ENCODE assay signal across 14 cellular contexts in the genomic region with DNA sequence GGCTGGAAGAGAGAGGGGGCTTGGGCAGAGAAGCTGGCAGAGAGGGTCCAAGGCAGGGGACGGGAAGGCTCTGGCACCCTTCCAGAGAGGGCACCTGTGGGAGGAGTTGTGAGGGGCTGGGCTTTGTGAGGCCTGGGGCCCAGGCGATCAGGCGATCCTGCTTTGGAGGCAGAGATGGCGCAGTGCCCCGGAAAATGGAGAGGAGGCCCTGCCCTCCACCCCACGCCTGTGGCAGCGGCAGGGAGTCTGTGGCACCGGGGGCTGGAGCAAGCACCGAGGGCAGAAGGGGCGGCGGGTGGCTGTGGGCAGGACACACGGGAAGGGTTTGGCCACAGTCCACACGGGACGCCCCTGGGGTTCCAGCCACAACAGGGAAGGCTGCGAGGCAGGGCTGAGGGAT. TPM values are rescaled to one million over a fixed set of nuclear protein-coding genes. Genes with fewer than 3 reads are reported as not detected.
DNase-seq lines count a peak whose midpoint lies in the region; ATAC-seq and TF ChIP-seq lines count a peak whose summit lies in the region.
"Had no signal": no experiment of that assay in that cellular context is flagged by ENCODE, and none has a peak within 500 bp of the region (broad histone marks: within the 10 kb centered on the region; RNA-seq: fewer than 3 reads in every experiment).

No MANE protein-coding gene starts in this region.

- H3K27ac ChIP-seq in GM23338 (ENCODE audit: low read depth) (no peak overlapping the region), OCI-LY7 (ENCODE audit: low read depth, low read length, poor library complexity, severe bottlenecking) (no peak overlapping the region), thyroid gland (peak overlapping the region in 2 of 3 donors; percentile 26 to 29)
- H3K27ac ChIP-seq: A549 had no signal

- no peaks in the 10 kb centered on the region for H4K20me1 ChIP-seq in GM23338 (replicated peaks; ENCODE audit: insufficient read depth)
- H4K20me1 ChIP-seq in OCI-LY7 (ENCODE audit: insufficient read depth, low read length), result no peaks in the 10 kb centered on the region

- POLR2A ChIA-PET in OCI-LY7 (lab: Charles Lee), result interaction anchor here (0.6 to 3.4 kb wide), 4 partner anchors 27 to 143 kb away, joined by 3 to 24 read pairs (median 6); no protein-coding TSS in a partner anchor

- H3K27me3 Mint-ChIP-seq in GM23338 (ENCODE audit: insufficient read depth, low read depth, poor library complexity), result peaks cover 8% of the 10 kb centered on the region
- no peaks in the 10 kb centered on the region for H3K27me3 Mint-ChIP-seq in memory B cell

- no peak for ATAC-seq in GM23338
- ATAC-seq in memory B cell (ENCODE audit: low read depth), result no peak
- ATAC-seq: A549; CD8-positive, alpha-beta T cell; HCT116 had no signal

- TF ChIP-seq CTCF in GM23338 (conservative IDR thresholded peaks at IDR 0.05; ENCODE audit: low read depth in 2 of 2) (no peak), OCI-LY7 (conservative IDR thresholded peaks at IDR 0.05; ENCODE audit: low read length) (no peak), thyroid gland (IDR thresholded peaks at IDR 0.05) (no peak)

- no peak overlapping the region for H3K4me2 ChIP-seq in GM23338
- 0 out of 2 replicates have a peak overlapping the region, but pooled peaks have one; percentile 21 for H3K4me2 ChIP-seq in OCI-LY7 (ENCODE audit: low read length)
- H3K4me2 ChIP-seq: A549 had no signal

- H2AFZ ChIP-seq in GM23338 (peak overlapping the region; percentile 74; the same call in 1 of the 2 replicates), OCI-LY7 (ENCODE audit: low read length) (0 out of 2 replicates have a peak overlapping the region, but pooled peaks have one; percentile 53)

- no peaks in the 10 kb centered on the region for H3K9me3 ChIP-seq in OCI-LY7 (ENCODE audit: low read length)
- no peaks in the 10 kb centered on the region for H3K9me3 ChIP-seq in thyroid gland
- H3K9me3 ChIP-seq: A549, Caco-2 had no signal

- no peak for DNase-seq in GM23338 (ENCODE audit: low spot score)
- DNase-seq in OCI-LY7 (ENCODE audit: low spot score), result no peak
- no peak for DNase-seq in memory B cell (ENCODE audit: low spot score in 2 of 2)
- DNase-seq in thyroid gland, result no peak
- no peak for DNase-seq in NCI-H345 (lab: John Stamatoyannopoulos, UW)
- no peak for DNase-seq in NCI-H774 (lab: John Stamatoyannopoulos, UW)
- DNase-seq: Caco-2; CD8-positive, alpha-beta T cell; DMS53; GF-D8; IMR-90 had no signal

- H3K4me1 Mint-ChIP-seq in GM23338 (0 out of 3 replicates have a peak, but pooled peaks cover 2% of the 10 kb centered on the region), memory B cell (peaks cover 20% of the 10 kb centered on the region)

- no peaks in the 10 kb centered on the region for H3K79me2 ChIP-seq in GM23338 (replicated peaks; ENCODE audit: insufficient read depth)
- H3K79me2 ChIP-seq in OCI-LY7 (ENCODE audit: insufficient read depth, low read depth, low read length), result no peaks in the 10 kb centered on the region

- H3K36me3 Mint-ChIP-seq in GM23338 (ENCODE audit: low read depth), result no peaks in the 10 kb centered on the region
- no peaks in the 10 kb centered on the region for H3K36me3 Mint-ChIP-seq in memory B cell
- H3K36me3 Mint-ChIP-seq: CD14-positive monocyte; CD8-positive, alpha-beta T cell had no signal

- 81 to 88% methylated on average over 14 to 15 of the region's 15 CpGs for WGBS in thyroid gland, 2 donors

- H3K4me1 ChIP-seq in GM23338 (ENCODE audit: insufficient read depth), result no peaks in the 10 kb centered on the region
- peaks cover 74% of the 10 kb centered on the region for H3K4me1 ChIP-seq in OCI-LY7 (ENCODE audit: insufficient read depth, low read length, poor library complexity, severe bottlenecking)
- H3K4me1 ChIP-seq in thyroid gland, result peaks cover 5% of the 10 kb centered on the region in 2 donors
- H3K4me1 ChIP-seq: A549, Caco-2 had no signal

- H3K27me3 ChIP-seq in GM23338 (ENCODE audit: insufficient read depth), result no peaks in the 10 kb centered on the region
- no peaks in the 10 kb centered on the region for H3K27me3 ChIP-seq in thyroid gland

- BruUV-seq in OCI-LY7 (replicated peaks; lab: Mats Ljungman, UMichigan), result no TSS peak

- H3F3A ChIP-seq in GM23338 (replicated peaks; ENCODE audit: low read depth), result no peaks in the 10 kb centered on the region

- no peak for TF ChIP-seq POLR2A in thyroid gland (IDR thresholded peaks at IDR 0.05)

- H3K36me3 ChIP-seq in GM23338 (ENCODE audit: insufficient read depth), result no peaks in the 10 kb centered on the region
- no peaks in the 10 kb centered on the region for H3K36me3 ChIP-seq in OCI-LY7 (ENCODE audit: insufficient read depth, low read length)
- H3K36me3 ChIP-seq in thyroid gland, result no peaks in the 10 kb centered on the region

- H3K27ac Mint-ChIP-seq in GM23338 (no peak overlapping the region), memory B cell (peak overlapping the region; percentile 83)
- H3K27ac Mint-ChIP-seq: CD14-positive monocyte; CD8-positive, alpha-beta T cell had no signal

- intact Hi-C loops in OCI-LY7 (cut with micrococcal nuclease; ENCODE audit: unreplicated experiment), result no loop called here
- intact Hi-C loops in thyroid gland (cut with DNase I), result loop anchor here (10.0 kb wide), 2 partner anchors 88 to 128 kb away; a partner anchor contains a TSS

- H3K9me2 ChIP-seq in GM23338 (ENCODE audit: insufficient read depth), result no peaks in the 10 kb centered on the region
- no peaks in the 10 kb centered on the region for H3K9me2 ChIP-seq in OCI-LY7 (ENCODE audit: insufficient read depth, low read length)

- no peaks in the 10 kb centered on the region for H3K9me3 Mint-ChIP-seq in GM23338
- no peaks in the 10 kb centered on the region for H3K9me3 Mint-ChIP-seq in memory B cell
- H3K9me3 Mint-ChIP-seq: CD8-positive, alpha-beta T cell had no signal

- CTCF ChIA-PET in OCI-LY7 (lab: Charles Lee; ENCODE audit: unreplicated experiment), result no interaction called here

- H3K4me3 Mint-ChIP-seq in GM23338 (no peak overlapping the region), memory B cell (no peak overlapping the region)
- H3K4me3 Mint-ChIP-seq: CD14-positive monocyte; CD8-positive, alpha-beta T cell had no signal

- no peak overlapping the region for H3K4me3 ChIP-seq in GM23338
- H3K4me3 ChIP-seq in OCI-LY7 (ENCODE audit: low read depth, low read length, poor library complexity, severe bottlenecking), result no peak overlapping the region
- no peak overlapping the region for H3K4me3 ChIP-seq in thyroid gland (replicated peaks in 1 of 3)
- H3K4me3 ChIP-seq: A549 had no signal

TF ChIP-seq in GM23338, 12 proteins besides CTCF, POLR2A, EP300 and RAD21 (continues in another document):
- TF ChIP-seq EZH2 (IDR thresholded peaks at IDR 0.05; ENCODE audit: low read depth, unreplicated experiment) (no peak), ZNF114 (CRISPR knock-in tag; IDR thresholded peaks at IDR 0.05) (no peak), ZNF331 (CRISPR knock-in tag; IDR thresholded peaks at IDR 0.05; ENCODE audit: low read depth) (no peak), EZH2phosphoT487 (IDR thresholded peaks at IDR 0.05; ENCODE audit: unreplicated experiment) (no peak), JUNB (IDR thresholded peaks at IDR 0.05; ENCODE audit: unreplicated experiment) (no peak), STAT1 (IDR thresholded peaks at IDR 0.05; ENCODE audit: unreplicated experiment) (no peak), NANOG (IDR thresholded peaks at IDR 0.05; ENCODE audit: borderline replicate concordance) (no peak), CREB1 (CRISPR knock-in tag; IDR thresholded peaks at IDR 0.05; ENCODE audit: low read depth) (no peak)

RNA-seq across cellular contexts. Expression of a gene that starts 36.5 kb away (rescaled TPM):
- 0.12 and 0.38 TPM in 2 replicates for total RNA-seq in GM23338 (2014; rRNA removed; shearing (Covaris generic))
- 0.17 and 0.57 TPM in 2 replicates for polyA plus RNA-seq in GM23338 (2016; fragmentation: Nextera tagmentation; extraction: Ambion mirVana)
- total RNA-seq in OCI-LY7 (2014; rRNA removed; shearing (Covaris generic)), result 0.16 and 0.46 TPM in 2 replicates
- total RNA-seq in OCI-LY7 (2022) (16.4 and 19.9 TPM in 2 replicates), thyroid gland (10 to 100 TPM; 13.6 to 23.2 (median 15.1) TPM)
- total RNA-seq: Caco-2; CD8-positive, alpha-beta T cell; IMR-90 had no signal
- polyA plus RNA-seq: CD14-positive monocyte had no signal

Comparison
In these comparisons a context has a peak if more than half of its experiments do, and no peak if none do; other contexts are left out.
1. H3K27ac ChIP-seq: peak in thyroid gland (2 of 3); none in GM23338 (single experiment) and OCI-LY7 (single experiment).